ENCODE assay signal across 1 cellular context in the genomic region with DNA sequence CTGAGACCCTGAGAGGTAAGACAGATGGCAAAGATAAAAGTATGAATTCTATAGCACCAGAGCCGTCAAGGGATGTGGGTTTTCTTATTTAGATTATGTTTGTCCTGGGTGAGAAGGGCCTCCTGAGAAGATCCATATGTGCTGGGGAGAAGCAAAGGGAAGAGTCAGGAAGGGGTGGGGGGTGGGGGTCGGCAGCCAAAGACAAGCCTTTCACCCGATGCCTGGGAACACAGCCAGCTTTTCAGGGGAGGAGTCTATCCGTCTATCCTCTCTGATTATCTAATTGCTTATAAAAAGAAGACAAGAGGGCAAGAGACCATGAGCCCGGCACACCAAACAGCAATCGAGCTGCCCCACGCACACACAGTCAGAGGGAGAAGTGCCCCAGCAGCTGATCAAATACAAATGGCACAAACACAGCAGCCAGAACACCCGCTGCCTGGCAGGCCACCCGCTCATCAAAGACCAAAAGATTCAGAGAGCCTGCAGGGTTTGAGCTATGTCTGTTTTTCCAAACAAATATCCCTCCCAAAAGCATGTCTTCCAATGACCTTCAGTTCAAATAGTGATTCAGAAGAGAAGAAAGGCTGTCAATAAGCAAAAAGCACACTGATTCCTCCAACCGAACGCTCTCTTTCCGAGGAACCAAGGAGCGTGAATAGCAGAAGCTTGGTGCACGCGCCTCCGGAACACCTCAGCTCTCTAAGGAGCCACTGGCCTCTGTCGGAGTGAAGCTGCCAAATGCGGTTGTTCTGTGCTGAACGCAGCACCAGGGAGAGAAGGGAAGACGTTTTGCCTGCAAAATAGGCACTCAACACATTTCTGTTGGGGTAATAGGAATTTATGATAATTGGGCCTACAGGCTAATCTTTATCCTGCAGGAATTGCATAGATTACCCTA.
A peak's percentile ranks its signal among the peaks of the same experiment; 100 is the strongest.
TF ChIP-seq lines count a peak whose summit lies in the region.

No MANE protein-coding gene starts in this region.

TF ChIP-seq in H1, 55 proteins besides CTCF, POLR2A, EP300 and RAD21:
- TF ChIP-seq JUND (IDR thresholded peaks at IDR 0.05; ENCODE audit: low read length): no peak
- TF ChIP-seq, protein P1, sequence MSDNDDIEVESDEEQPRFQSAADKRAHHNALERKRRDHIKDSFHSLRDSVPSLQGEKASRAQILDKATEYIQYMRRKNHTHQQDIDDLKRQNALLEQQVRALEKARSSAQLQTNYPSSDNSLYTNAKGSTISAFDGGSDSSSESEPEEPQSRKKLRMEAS (IDR thresholded peaks at IDR 0.05): 0 out of 2 replicates have a peak, but pooled peaks have one; percentile 23
TF ChIP-seq in H1: peak in this region for 1.
